1 cellular context compared by ENCODE assay signal in genomic region chr11:1059759-1060158, GRCh38.
TF ChIP-seq lines count a peak whose summit lies in the region.

No MANE protein-coding gene starts in this region.

TF ChIP-seq in HepG2, 621 proteins besides CTCF, POLR2A, EP300 and RAD21:
- TF ChIP-seq GMEB2 (CRISPR knock-in tag; IDR thresholded peaks at IDR 0.05; ENCODE audit: low read depth) (no peak), STAG1 (CRISPR knock-in tag; IDR thresholded peaks at IDR 0.05) (peak; percentile 53)
TF ChIP-seq in HepG2: peak in this region for 1.
